11 cellular contexts compared by ENCODE assay signal in genomic region chr20:47577271-47577670, GRCh38.
DNase-seq lines count a peak whose midpoint lies in the region; ATAC-seq and TF ChIP-seq lines count a peak whose summit lies in the region.
"Had no signal": no experiment of that assay in that cellular context is flagged by ENCODE, and none has a peak within 500 bp of the region (broad histone marks: within the 10 kb centered on the region; RNA-seq: fewer than 3 reads in every experiment).

No MANE protein-coding gene starts in this region.

- peaks cover 54 to 88% (median 70%) of the 10 kb centered on the region in 4 donors for H3K4me1 Mint-ChIP-seq in CD4-positive, alpha-beta memory T cell
- peaks cover 58% of the 10 kb centered on the region for H3K4me1 Mint-ChIP-seq in progenitor cell of endocrine pancreas (ENCODE audit: low read depth)

- POLR2A ChIA-PET in CD4-positive, alpha-beta memory T cell (lab: Charles Lee; ENCODE audit: partially characterized antibody), result interaction anchor here (0.7 to 1.2 kb wide), 2 partner anchors 75 to 76 kb away, joined by 3 to 4 read pairs; partner anchors contain the start of gene NCOA3

- no peaks in the 10 kb centered on the region for H3K27me3 Mint-ChIP-seq in CD4-positive, alpha-beta memory T cell
- no peaks in the 10 kb centered on the region for H3K27me3 Mint-ChIP-seq in progenitor cell of endocrine pancreas

- no peaks in the 10 kb centered on the region for H3K36me3 ChIP-seq in CD4-positive, alpha-beta memory T cell (ENCODE audit: insufficient read depth, low read length)

- no peak overlapping the region for H3K4me3 ChIP-seq in CD4-positive, alpha-beta memory T cell (ENCODE audit: low read length in 2 of 2)
- H3K4me3 ChIP-seq in coronary artery, result no peak overlapping the region

- H3K36me3 Mint-ChIP-seq in CD4-positive, alpha-beta memory T cell, result peaks cover under 1 to 7% of the 10 kb centered on the region in 2 donors
- peaks cover 3% of the 10 kb centered on the region for H3K36me3 Mint-ChIP-seq in progenitor cell of endocrine pancreas (ENCODE audit: insufficient read depth)

- H3K9me3 ChIP-seq in CD4-positive, alpha-beta memory T cell (ENCODE audit: control insufficient read depth in 1 of 2, low read length in 2 of 2), result no peaks in the 10 kb centered on the region

- H3K4me3 Mint-ChIP-seq in CD4-positive, alpha-beta memory T cell, result peak overlapping the region in 3 of 8 donors; percentile 26 to 84 (median 63)
- H3K4me3 Mint-ChIP-seq in progenitor cell of endocrine pancreas (ENCODE audit: low read depth), result peak overlapping the region; percentile 6

- DNase-seq in CD4-positive, alpha-beta memory T cell, result no peak
- peak; percentile 9 for DNase-seq in NCI-H1436 treated with DMSO at 0.1 percent for 48 hours (lab: John Stamatoyannopoulos, UW)
- DNase-seq in coronary artery (ENCODE audit: low spot score), result no peak
- no peak for DNase-seq in progenitor cell of endocrine pancreas (ENCODE audit: low spot score, unreplicated experiment)
- no peak for DNase-seq in posterior vena cava (ENCODE audit: low spot score)
- DNase-seq in anterior cingulate cortex (lab: John Stamatoyannopoulos, UW), result no peak
- DNase-seq in NOMO-1 treated with DMSO at 0.1 percent for 48 hours (lab: John Stamatoyannopoulos, UW; ENCODE audit: unreplicated experiment), result no peak
- DNase-seq: activated T-cell treated with anti-CD3 and anti-CD28 coated beads, Interleukin-2, amount 50 U/mL, for 48 hours had no signal

- H3K4me1 ChIP-seq in CD4-positive, alpha-beta memory T cell (ENCODE audit: insufficient read depth, low read length), result peaks cover 65% of the 10 kb centered on the region

- ATAC-seq in HG03097 (IDR thresholded peaks at IDR 0.05; ENCODE audit: low FRiP score, unreplicated experiment), result no peak

- intact Hi-C loops in CD4-positive, alpha-beta memory T cell (cut with micrococcal nuclease), result no loop called here
- intact Hi-C loops in posterior vena cava (cut with DNase I), result no loop called here

- CTCF ChIA-PET in CD4-positive, alpha-beta memory T cell (lab: Charles Lee; ENCODE audit: partially characterized antibody), result no interaction called here

- TF ChIP-seq CTCF in coronary artery (IDR thresholded peaks at IDR 0.05) (no peak), progenitor cell of endocrine pancreas (IDR thresholded peaks at IDR 0.05; ENCODE audit: unreplicated experiment) (no peak)

- peak overlapping the region in 5 of 7 donors; percentile 19 to 67 (median 41) for H3K27ac Mint-ChIP-seq in CD4-positive, alpha-beta memory T cell
- peak overlapping the region; percentile 85 for H3K27ac Mint-ChIP-seq in progenitor cell of endocrine pancreas

- no peaks in the 10 kb centered on the region for H3K9me3 Mint-ChIP-seq in CD4-positive, alpha-beta memory T cell
- no peaks in the 10 kb centered on the region for H3K9me3 Mint-ChIP-seq in progenitor cell of endocrine pancreas (ENCODE audit: low read depth)
- H3K9me3 Mint-ChIP-seq: T-helper 1 cell treated with Interleukin-12 subunit alpha and Interleukin-12 subunit beta and Interleukin-4 antibody, amounts not matched to agents 30 μg/mL and 1 μg/mL, for 36 hours had no signal

- no peaks in the 10 kb centered on the region for H3K27me3 ChIP-seq in CD4-positive, alpha-beta memory T cell (ENCODE audit: insufficient read depth, low read length)

- H3K27ac ChIP-seq in CD4-positive, alpha-beta memory T cell (ENCODE audit: low read depth, low read length), result no peak overlapping the region
- H3K27ac ChIP-seq in coronary artery, result peak overlapping the region; percentile 35 to 42
- H3K27ac ChIP-seq: epithelial cell of prostate had no signal
